19 cellular contexts compared by ENCODE assay signal in the genomic region with DNA sequence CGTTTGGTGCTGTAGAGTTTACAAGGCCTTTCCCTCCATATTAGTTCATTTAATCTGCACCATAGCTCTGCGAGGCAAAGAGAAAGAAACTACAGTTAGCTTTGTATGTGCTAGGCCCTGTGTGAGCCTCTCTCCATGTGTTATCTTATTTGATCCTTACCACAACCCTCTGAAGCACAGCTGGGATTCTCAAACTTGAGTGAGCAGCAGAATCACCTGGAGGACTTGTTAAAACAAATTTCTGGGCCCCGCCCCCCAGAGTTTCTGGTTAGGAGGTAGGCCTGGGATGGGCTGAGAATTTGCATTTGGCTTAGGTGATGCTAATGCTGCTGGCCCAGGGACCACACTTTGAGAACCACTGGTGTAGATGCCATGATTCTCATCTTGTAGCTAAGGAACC. TPM values are rescaled to one million over a fixed set of nuclear protein-coding genes. Genes with fewer than 3 reads are reported as not detected.
DNase-seq lines count a peak whose midpoint lies in the region; ATAC-seq, FAIRE-seq and TF ChIP-seq lines count a peak whose summit lies in the region.
"Had no signal": no experiment of that assay in that cellular context is flagged by ENCODE, and none has a peak within 500 bp of the region (broad histone marks: within the 10 kb centered on the region; RNA-seq: fewer than 3 reads in every experiment).

No MANE protein-coding gene starts in this region.

- H3K4me1 ChIP-seq in K562 (replicated peaks in 1 of 2; ENCODE audit: control insufficient read depth in 2 of 2, insufficient read depth in 2 of 2, low read length in 2 of 2), result peaks cover 27 to 40% of the 10 kb centered on the region in 2 experiments
- H3K4me1 ChIP-seq in keratinocyte (ENCODE audit: control insufficient read depth, extremely low read depth, insufficient read depth, low read length), result peaks cover 65% of the 10 kb centered on the region
- peaks cover 12 to 51% of the 10 kb centered on the region in 2 donors for H3K4me1 ChIP-seq in thyroid gland

- ATAC-seq in K562 (no peak), GM19467 (IDR thresholded peaks at IDR 0.05; ENCODE audit: unreplicated experiment) (no peak), GM19035 (IDR thresholded peaks at IDR 0.05; ENCODE audit: unreplicated experiment) (no peak)
- ATAC-seq: esophagus mucosa had no signal

- no peak for TF ChIP-seq RAD21 in K562 (CRISPR knock-in tag; conservative IDR thresholded peaks at IDR 0.05 in 1 of 2, IDR thresholded peaks at IDR 0.05 in 1 of 2)

- dilution Hi-C loops in keratinocyte (cut with MboI; ENCODE audit: extremely low pct_ligation_motif_present, low sequenced_read_pairs), result no loop called here

- POLR2A ChIA-PET in K562 (lab: Yijun Ruan, JAX), result interaction anchor here (1.1 to 1.7 kb wide), 4 partner anchors 10 to 12 kb away, joined by 5 to 8 read pairs (median 6); a partner anchor contains a TSS

- BruUV-seq in K562 (replicated peaks; lab: Mats Ljungman, UMichigan), result no TSS peak

- WGBS in K562 (ENCODE audit: insufficient coverage, low coverage, missing lambda C conversion rate), result 69% methylated on average over 3 of the region's 3 CpGs
- WGBS in thyroid gland, 2 donors, result 54 to 72% methylated on average over 2 to 3 of the region's 3 CpGs

- TF ChIP-seq CTCF in K562 (IDR thresholded peaks at IDR 0.05 in 2 of 3, conservative IDR thresholded peaks at IDR 0.05 in 1 of 3; ENCODE audit: insufficient read depth in 2 of 3, low read depth in 1 of 3, low read length in 3 of 3) (no peak), keratinocyte (optimal IDR thresholded peaks at IDR 0.05 in 1 of 3, IDR thresholded peaks at IDR 0.05 in 1 of 3, conservative IDR thresholded peaks at IDR 0.05 in 1 of 3; ENCODE audit: extremely low read depth in 1 of 3, insufficient read depth in 2 of 3, low read length in 3 of 3) (no peak), thyroid gland (IDR thresholded peaks at IDR 0.05) (no peak)

- H3K27ac ChIP-seq in KOPT-K1 (ENCODE audit: low read depth, low read length, poor library complexity, severe bottlenecking), result peak overlapping the region; percentile 44
- no peak overlapping the region for H3K27ac ChIP-seq in K562 (ENCODE audit: extremely low read depth, low read depth, low read length)
- peak overlapping the region; percentile 28 for H3K27ac ChIP-seq in keratinocyte (ENCODE audit: control insufficient read depth, insufficient read depth, low read length)
- H3K27ac ChIP-seq in thyroid gland, result peak overlapping the region; percentile 48 to 63 (median 59)
- H3K27ac ChIP-seq: ovary had no signal

- DNase-seq in K562 (ENCODE audit: extremely low read depth in 1 of 4, low spot score in 3 of 4) (no peak), keratinocyte (ENCODE audit: low read depth, low spot score) (no peak), thyroid gland (peak; percentile 60 to 79), occipital lobe (lab: John Stamatoyannopoulos, UW) (no peak)
- DNase-seq: activated CD4-positive, alpha-beta T cell treated with anti-CD3 and anti-CD28 coated beads for 48 hours; activated naive CD4-positive, alpha-beta T cell treated with anti-CD3 and anti-CD28 coated beads, Interleukin-2, amount 50 U/mL, for 16 hours; activated T-cell treated with anti-CD3 and anti-CD28 coated beads, Interleukin-2, amount 50 U/mL, for 48 hours; CD4-positive, CD25-positive, alpha-beta regulatory T cell; Kasumi-1; kidney glomerular epithelial cell; naive B cell; NCI-H1105; NCI-H2029 treated with DMSO at 0.1 percent for 48 hours; ovary had no signal

- H3K9ac ChIP-seq in K562 (ENCODE audit: insufficient read depth in 1 of 2, low read depth in 2 of 2, low read length in 2 of 2) (no peak overlapping the region), keratinocyte (ENCODE audit: control insufficient read depth, extremely low read depth, insufficient read depth, low read length) (peak overlapping the region; percentile 3)

- H3K36me3 ChIP-seq in KOPT-K1 (ENCODE audit: insufficient read depth, low read length) (no peaks in the 10 kb centered on the region), K562 (ENCODE audit: control insufficient read depth, insufficient read depth, low read length) (no peaks in the 10 kb centered on the region), keratinocyte (ENCODE audit: control insufficient read depth in 2 of 2, extremely low read depth in 1 of 2, insufficient read depth in 2 of 2, low read length in 2 of 2) (peaks cover 20 to 24% of the 10 kb centered on the region in 2 experiments), thyroid gland (no peaks in the 10 kb centered on the region)
- H3K36me3 ChIP-seq: ovary had no signal

- H3K79me2 ChIP-seq in K562 (ENCODE audit: control insufficient read depth, insufficient read depth, low read length) (no peaks in the 10 kb centered on the region), keratinocyte (ENCODE audit: control insufficient read depth, insufficient read depth, low read length) (peaks cover 6% of the 10 kb centered on the region)

- FAIRE-seq in K562 (lab: Jason Lieb, UNC), result no peak
- FAIRE-seq in keratinocyte (lab: Jason Lieb, UNC), result no peak
- FAIRE-seq: G401.6 had no signal

- no peak for TF ChIP-seq EP300 in K562 (IDR thresholded peaks at IDR 0.05; ENCODE audit: low read length)

- H4K20me1 ChIP-seq in K562 (replicated peaks; ENCODE audit: control insufficient read depth, insufficient read depth, low read length), result no peaks in the 10 kb centered on the region
- H4K20me1 ChIP-seq in keratinocyte (ENCODE audit: control insufficient read depth, extremely low read depth, insufficient read depth, low read length), result no peaks in the 10 kb centered on the region

- H3K4me2 ChIP-seq in K562 (ENCODE audit: insufficient read depth, low read length), result no peak overlapping the region
- no peak overlapping the region for H3K4me2 ChIP-seq in keratinocyte (ENCODE audit: control insufficient read depth, extremely low read depth, insufficient read depth, low read depth, low read length)

- H3K9me3 ChIP-seq in KOPT-K1 (ENCODE audit: insufficient read depth, low read length, poor library complexity, severe bottlenecking), result no peaks in the 10 kb centered on the region
- no peaks in the 10 kb centered on the region for H3K9me3 ChIP-seq in K562 (replicated peaks; ENCODE audit: control insufficient read depth, insufficient read depth, low read depth, low read length)
- H3K9me3 ChIP-seq in keratinocyte (ENCODE audit: control insufficient read depth, low read depth, low read length), result no peaks in the 10 kb centered on the region
- no peaks in the 10 kb centered on the region for H3K9me3 ChIP-seq in thyroid gland
- H3K9me3 ChIP-seq: ovary had no signal

- H3K4me3 ChIP-seq in K562, result no peak overlapping the region
- H3K4me3 ChIP-seq in keratinocyte (ENCODE audit: control insufficient read depth in 2 of 3, extremely low read depth in 1 of 3, insufficient read depth in 2 of 3, low read depth in 1 of 3, low read length in 3 of 3), result no peak overlapping the region
- no peak overlapping the region for H3K4me3 ChIP-seq in thyroid gland (replicated peaks in 1 of 3)
- H3K4me3 ChIP-seq: ovary had no signal

- H3K9me1 ChIP-seq in K562 (ENCODE audit: control insufficient read depth, insufficient read depth, low read length) (no peaks in the 10 kb centered on the region), keratinocyte (ENCODE audit: control insufficient read depth, extremely low read depth, insufficient read depth, low read length) (no peaks in the 10 kb centered on the region)

- CTCF ChIA-PET in K562 (lab: Yijun Ruan, JAX; ENCODE audit: low intra/inter-chr PET ratio), result no interaction called here

- TF ChIP-seq POLR2A in K562 (conservative IDR thresholded peaks at IDR 0.05) (no peak), thyroid gland (IDR thresholded peaks at IDR 0.05) (peak in 1 of 2 donors; percentile 11)

- intact Hi-C loops in K562 (cut with micrococcal nuclease), result no loop called here
- intact Hi-C loops in thyroid gland (cut with DNase I), result no loop called here

- no peaks in the 10 kb centered on the region for H3K27me3 ChIP-seq in K562 (ENCODE audit: control insufficient read depth in 2 of 2, insufficient read depth in 2 of 2, low read length in 2 of 2)
- no peaks in the 10 kb centered on the region for H3K27me3 ChIP-seq in keratinocyte (ENCODE audit: control insufficient read depth, extremely low read depth, insufficient read depth, low read length)
- no peaks in the 10 kb centered on the region for H3K27me3 ChIP-seq in thyroid gland
- H3K27me3 ChIP-seq: ovary had no signal

- H2AFZ ChIP-seq in K562 (ENCODE audit: low read depth, low read length), result peak overlapping the region; percentile 67
- no peak overlapping the region for H2AFZ ChIP-seq in keratinocyte (ENCODE audit: control insufficient read depth, low read length)

- in situ Hi-C loops in K562 (cut with MboI), result no loop called here

RNA-seq across cellular contexts. Expression of a gene that starts 12.3 kb away (rescaled TPM):
- 0.25 and 0.33 TPM in 2 replicates for total RNA-seq in K562 (2011; cell fraction: chromatin; rRNA removed; ENCODE audit: low replicate concordance)
- not detected in 2 replicates for total RNA-seq in K562 (2011; cell fraction: nucleolus; rRNA removed)
- not detected in 2 replicates for total RNA-seq in K562 (2011; cell fraction: nucleoplasm; rRNA removed)
- total RNA-seq in K562 (2014; rRNA removed) (0.16 and 0.18 TPM in 2 replicates), K562 (2014; rRNA removed; fragmentation: Illumina TruSeq; extraction: Trizol) (0.07 and 0.13 TPM in 2 replicates), K562 (2015; rRNA removed; fragmentation: Illumina TruSeq; extraction: Trizol) (0.22 and 0.23 TPM in 2 replicates), K562 (2021) (0.07 and 0.09 TPM in 2 replicates), thyroid gland (10 to 100 TPM in 1 of 4 donors, 1 to 10 TPM in 2, under 1 TPM in 1; 0.33 to 21.9 (median 4.3) TPM), occipital lobe (8.7 TPM)
- polyA plus RNA-seq in K562 (2011; rRNA removed) (0.01 and 0.05 TPM in 2 replicates), K562 (2014; fragmentation: Illumina TruSeq; extraction: Trizol) (0.19 and 0.47 TPM in 2 replicates), K562 (2014; fragmentation: Nextera tagmentation; extraction: Ambion mirVana) (under 1 TPM in 1 of 2 experiments, not detected in 1; 0.11 TPM), K562 (2014; rRNA removed) (0.78 and 0.89 TPM in 2 replicates), keratinocyte (101 to 220 TPM (median 158 TPM) in 3 replicates)
- 0.09 TPM in 1 of 2 replicates, not detected in the other for polyA plus RNA-seq in K562 (2011; cell fraction: cytosol; rRNA removed)
- polyA plus RNA-seq in K562 (2011; cell fraction: nucleus; rRNA removed), result 0.11 and 0.42 TPM in 2 replicates
- 0.72 and 5.0 TPM in 2 replicates for polyA plus RNA-seq in K562 (2012)
- polyA minus RNA-seq in K562 (2011; rRNA and poly(A)+ RNA removed), result 0.04 and 0.12 TPM in 2 replicates
- polyA minus RNA-seq in K562 (2011; cell fraction: cytosol; rRNA and poly(A)+ RNA removed), result not detected in 2 replicates
- 0.11 TPM in 1 of 2 replicates, not detected in the other for polyA minus RNA-seq in K562 (2011; cell fraction: nucleus; rRNA and poly(A)+ RNA removed)
- 45.2 TPM for polyA plus RNA-seq in keratinocyte (2011; ENCODE audit: low read depth)
- polyA plus RNA-seq in keratinocyte (2011; cell fraction: cytosol; rRNA removed), result 52.6 and 62.1 TPM in 2 replicates
- polyA plus RNA-seq in keratinocyte (2011; cell fraction: nucleus; rRNA removed), result 202 and 203 TPM in 2 replicates
- polyA plus RNA-seq in keratinocyte (2012; ENCODE audit: low replicate concordance), result 78.2 and 80.9 TPM in 2 replicates
- 71.9 to 160 TPM (median 122 TPM) in 3 replicates for polyA minus RNA-seq in keratinocyte
- 91.3 TPM for polyA minus RNA-seq in keratinocyte (2011; cell fraction: cytosol; rRNA and poly(A)+ RNA removed)
- 234 and 311 TPM in 2 replicates for polyA minus RNA-seq in keratinocyte (2011; cell fraction: nucleus; rRNA and poly(A)+ RNA removed)
- total RNA-seq: CD4-positive, CD25-positive, alpha-beta regulatory T cell had no signal
- polyA plus RNA-seq: CD4-positive, CD25-positive, alpha-beta regulatory T cell had no signal

Comparison
In these comparisons a context has a peak if more than half of its experiments do, and no peak if none do; other contexts are left out.
1. DNase-seq: peak in thyroid gland (2 of 2); none in K562 (0 of 4), keratinocyte (single experiment) and occipital lobe (single experiment).